25 cellular contexts compared by ENCODE assay signal in the genomic region with DNA sequence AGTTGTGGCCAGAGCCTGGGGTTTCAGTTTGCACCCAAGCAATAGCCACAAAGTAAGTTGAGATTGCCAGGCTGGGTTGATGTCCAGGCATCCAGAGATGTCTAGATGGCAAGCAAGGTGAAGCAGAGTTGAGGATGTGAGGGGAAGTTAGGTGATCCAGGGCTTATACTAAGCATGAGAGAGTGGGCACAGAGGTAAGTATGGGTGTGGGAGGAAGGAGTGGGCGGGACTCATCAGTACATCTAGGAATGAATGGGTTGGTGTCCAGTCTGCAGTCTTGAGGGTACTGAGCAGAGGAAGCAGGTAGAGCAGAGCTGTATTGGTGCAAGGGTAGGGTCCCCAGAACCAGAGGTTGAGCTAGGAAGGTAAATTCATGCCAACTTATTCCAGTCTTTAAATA. TPM values are rescaled to one million over a fixed set of nuclear protein-coding genes. Genes with fewer than 3 reads are reported as not detected.
DNase-seq lines count a peak whose midpoint lies in the region; ATAC-seq and TF ChIP-seq lines count a peak whose summit lies in the region.
"Had no signal": no experiment of that assay in that cellular context is flagged by ENCODE, and none has a peak within 500 bp of the region (broad histone marks: within the 10 kb centered on the region; RNA-seq: fewer than 3 reads in every experiment).

No MANE protein-coding gene starts in this region.

- CTCF ChIA-PET in activated CD8-positive, alpha-beta memory T cell treated with anti-CD3 and anti-CD28 coated beads, Interleukin-2, amount 10 ng/mL, durations not matched to agents 7 days and 5 days (lab: Charles Lee) = interaction anchor here (1.0 kb wide), 1 partner anchor 221 kb away, joined by 3 read pairs; no protein-coding TSS in a partner anchor
- CTCF ChIA-PET in CD8-positive, alpha-beta T cell (lab: Charles Lee) = no interaction called here

- H3K9me3 ChIP-seq in CD8-positive, alpha-beta T cell (ENCODE audit: low read length) = no peaks in the 10 kb centered on the region
- H3K9me3 ChIP-seq: psoas muscle, SJCRH30, upper lobe of right lung had no signal

- peaks cover 12% of the 10 kb centered on the region for H3K4me1 ChIP-seq in CD8-positive, alpha-beta T cell (ENCODE audit: insufficient read depth, low read length)
- H3K4me1 ChIP-seq: SJCRH30 had no signal

- no peak overlapping the region for H3K27ac ChIP-seq in CD8-positive, alpha-beta T cell (ENCODE audit: low read depth, low read length)
- H3K27ac ChIP-seq: psoas muscle, SJCRH30, upper lobe of right lung, VCaP had no signal

- intact Hi-C loops in CD8-positive, alpha-beta T cell (cut with DNase I, micrococcal nuclease) = loop anchor here (2.0 to 10.0 kb wide), 5 partner anchors 101 to 1271 kb away; a partner anchor contains a TSS

- POLR2A ChIA-PET in CD8-positive, alpha-beta T cell (lab: Charles Lee) = interaction anchor here (0.6 kb wide), 1 partner anchor 290 kb away, joined by 3 read pairs; no protein-coding TSS in a partner anchor

- H3K27me3 Mint-ChIP-seq in activated CD8-positive, alpha-beta memory T cell treated with anti-CD3 and anti-CD28 coated beads, Interleukin-2, amount 10 ng/mL, durations not matched to agents 7 days and 5 days = peaks cover 8% of the 10 kb centered on the region
- peaks cover 2% of the 10 kb centered on the region for H3K27me3 Mint-ChIP-seq in CD8-positive, alpha-beta T cell (ENCODE audit: low read depth)
- peaks cover 2% of the 10 kb centered on the region for H3K27me3 Mint-ChIP-seq in activated T-helper 17 cell treated with anti-CD3 and anti-CD28 coated beads, Interleukin-2, amount 50 U/mL, for 72 hours
- peaks cover 16% of the 10 kb centered on the region for H3K27me3 Mint-ChIP-seq in nephron (ENCODE audit: low read depth)

- no peaks in the 10 kb centered on the region for H3K36me3 ChIP-seq in CD8-positive, alpha-beta T cell (ENCODE audit: insufficient read depth, low read length)
- H3K36me3 ChIP-seq: SJCRH30, upper lobe of right lung had no signal

- no peak for ATAC-seq in activated CD8-positive, alpha-beta memory T cell treated with anti-CD3 and anti-CD28 coated beads, Interleukin-2, amount 10 ng/mL, durations not matched to agents 7 days and 5 days
- no peak for ATAC-seq in CD8-positive, alpha-beta T cell
- ATAC-seq in activated T-helper 17 cell treated with anti-CD3 and anti-CD28 coated beads, Interleukin-2, amount 50 U/mL, for 72 hours (replicated peaks) = no peak
- ATAC-seq in GM21390 (IDR thresholded peaks at IDR 0.05; ENCODE audit: unreplicated experiment) = no peak
- no peak for ATAC-seq in GM21737 (IDR thresholded peaks at IDR 0.05; ENCODE audit: unreplicated experiment)
- ATAC-seq: left colon, psoas muscle, upper lobe of right lung had no signal

- H3K4me1 Mint-ChIP-seq in activated CD8-positive, alpha-beta memory T cell treated with anti-CD3 and anti-CD28 coated beads, Interleukin-2, amount 10 ng/mL, durations not matched to agents 7 days and 5 days = peaks cover 21% of the 10 kb centered on the region
- peaks cover 19% of the 10 kb centered on the region for H3K4me1 Mint-ChIP-seq in CD8-positive, alpha-beta T cell (ENCODE audit: low read depth)
- peaks cover 17% of the 10 kb centered on the region for H3K4me1 Mint-ChIP-seq in activated T-helper 17 cell treated with anti-CD3 and anti-CD28 coated beads, Interleukin-2, amount 50 U/mL, for 72 hours
- H3K4me1 Mint-ChIP-seq in nephron = peaks cover 9% of the 10 kb centered on the region

- no peak overlapping the region for H3K4me3 ChIP-seq in CD8-positive, alpha-beta T cell (ENCODE audit: low read depth, low read length)
- H3K4me3 ChIP-seq: SJCRH30 had no signal

- DNase-seq in activated CD8-positive, alpha-beta memory T cell treated with anti-CD3 and anti-CD28 coated beads, Interleukin-2, amount 10 ng/mL, durations not matched to agents 7 days and 5 days = no peak
- no peak for DNase-seq in activated CD8-positive, alpha-beta memory T cell treated with anti-CD3 and anti-CD28 coated beads, Interleukin-2, amount 50 U/mL, for 4 hours
- DNase-seq in CD8-positive, alpha-beta T cell = no peak
- DNase-seq in occipital lobe (lab: John Stamatoyannopoulos, UW) = no peak
- DNase-seq: ACHN, C1 segment of cervical spinal cord, dermis blood vessel endothelial cell, DMS 273 treated with DMSO at 0.1 percent for 48 hours, H7, head of caudate nucleus, left colon, mesenchymal stem cell, NCI-H1105 treated with DMSO at 0.1 percent for 48 hours, NCI-H2081 treated with DMSO at 0.1 percent for 48 hours, NCI-H446 treated with DMSO at 0.1 percent for 48 hours, psoas muscle, SJCRH30, upper lobe of right lung had no signal

- H3K27me3 ChIP-seq in CD8-positive, alpha-beta T cell (ENCODE audit: insufficient read depth, low read length) = no peaks in the 10 kb centered on the region
- H3K27me3 ChIP-seq: SJCRH30 had no signal

- peak overlapping the region; percentile 76 for H3K4me3 Mint-ChIP-seq in activated CD8-positive, alpha-beta memory T cell treated with anti-CD3 and anti-CD28 coated beads, Interleukin-2, amount 10 ng/mL, durations not matched to agents 7 days and 5 days
- peak overlapping the region; percentile 90 for H3K4me3 Mint-ChIP-seq in CD8-positive, alpha-beta T cell
- H3K4me3 Mint-ChIP-seq in activated T-helper 17 cell treated with anti-CD3 and anti-CD28 coated beads, Interleukin-2, amount 50 U/mL, for 72 hours = peak overlapping the region; percentile 75
- H3K4me3 Mint-ChIP-seq in nephron = peak overlapping the region; percentile 57 to 87 (median 78)

- TF ChIP-seq CTCF in CD8-positive, alpha-beta T cell (IDR thresholded peaks at IDR 0.05) = no peak
- no peak for TF ChIP-seq CTCF in nephron (IDR thresholded peaks at IDR 0.05; ENCODE audit: unreplicated experiment in 3 of 3)

- H3K9me3 Mint-ChIP-seq in activated CD8-positive, alpha-beta memory T cell treated with anti-CD3 and anti-CD28 coated beads, Interleukin-2, amount 10 ng/mL, durations not matched to agents 7 days and 5 days (ENCODE audit: low read depth) = no peaks in the 10 kb centered on the region
- no peaks in the 10 kb centered on the region for H3K9me3 Mint-ChIP-seq in CD8-positive, alpha-beta T cell
- no peaks in the 10 kb centered on the region for H3K9me3 Mint-ChIP-seq in activated T-helper 17 cell treated with anti-CD3 and anti-CD28 coated beads, Interleukin-2, amount 50 U/mL, for 72 hours
- no peaks in the 10 kb centered on the region for H3K9me3 Mint-ChIP-seq in nephron

- H3K36me3 Mint-ChIP-seq in activated CD8-positive, alpha-beta memory T cell treated with anti-CD3 and anti-CD28 coated beads, Interleukin-2, amount 10 ng/mL, durations not matched to agents 7 days and 5 days = no peaks in the 10 kb centered on the region
- peaks cover 29% of the 10 kb centered on the region for H3K36me3 Mint-ChIP-seq in CD8-positive, alpha-beta T cell
- H3K36me3 Mint-ChIP-seq in activated T-helper 17 cell treated with anti-CD3 and anti-CD28 coated beads, Interleukin-2, amount 50 U/mL, for 72 hours (ENCODE audit: low read depth) = no peaks in the 10 kb centered on the region
- H3K36me3 Mint-ChIP-seq in nephron (ENCODE audit: low read depth) = peaks cover 5% of the 10 kb centered on the region

- H3K27ac Mint-ChIP-seq in activated CD8-positive, alpha-beta memory T cell treated with anti-CD3 and anti-CD28 coated beads, Interleukin-2, amount 10 ng/mL, durations not matched to agents 7 days and 5 days = no peak overlapping the region
- no peak overlapping the region for H3K27ac Mint-ChIP-seq in CD8-positive, alpha-beta T cell
- H3K27ac Mint-ChIP-seq in activated T-helper 17 cell treated with anti-CD3 and anti-CD28 coated beads, Interleukin-2, amount 50 U/mL, for 72 hours = no peak overlapping the region
- no peak overlapping the region for H3K27ac Mint-ChIP-seq in nephron

RNA-seq across cellular contexts. Expression of a gene that starts 1.5 kb away (rescaled TPM):
- 1 to 10 TPM; 4.1 to 6.8 TPM for total RNA-seq in activated CD8-positive, alpha-beta memory T cell treated with anti-CD3 and anti-CD28 coated beads, Interleukin-2, amount 10 ng/mL, durations not matched to agents 7 days and 5 days
- 1 to 10 TPM; 4.6 to 5.9 TPM for total RNA-seq in CD8-positive, alpha-beta T cell
- total RNA-seq in activated T-helper 17 cell treated with anti-CD3 and anti-CD28 coated beads, Interleukin-2, amount 50 U/mL, for 72 hours = 1 to 10 TPM; 6.5 to 7.3 TPM
- total RNA-seq in occipital lobe = 15.3 TPM

RNA-seq across cellular contexts. Expression of a gene that starts 7.4 kb away (rescaled TPM):
- not detected for total RNA-seq in activated CD8-positive, alpha-beta memory T cell treated with anti-CD3 and anti-CD28 coated beads, Interleukin-2, amount 10 ng/mL, durations not matched to agents 7 days and 5 days
- not detected for total RNA-seq in CD8-positive, alpha-beta T cell
- total RNA-seq in activated T-helper 17 cell treated with anti-CD3 and anti-CD28 coated beads, Interleukin-2, amount 50 U/mL, for 72 hours = not detected
- total RNA-seq in occipital lobe = not detected
- total RNA-seq: cardiac septum, dermis blood vessel endothelial cell, M059J, SJCRH30 had no signal
